Comparison of ENCODE assay signal across 25 cellular contexts in the genomic region with DNA sequence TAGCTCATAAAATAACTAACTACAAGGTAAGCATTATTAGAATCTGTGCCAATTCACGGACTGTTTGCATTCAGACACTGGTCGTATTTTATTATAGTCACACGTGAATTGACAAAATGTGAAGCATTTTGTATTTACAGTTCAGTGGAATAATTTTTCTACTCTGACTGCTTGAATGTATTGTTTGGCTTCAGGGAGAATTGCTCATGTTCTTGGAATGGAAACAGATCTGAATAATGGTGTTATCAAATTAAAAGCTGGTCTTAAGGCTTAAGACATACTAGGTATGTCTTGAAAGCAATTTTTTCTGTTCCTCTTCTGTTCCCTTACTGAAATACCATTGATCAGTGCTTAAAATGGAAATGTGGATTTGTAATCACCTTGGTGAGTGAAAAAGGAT.
DNase-seq lines count a peak whose midpoint lies in the region; ATAC-seq, FAIRE-seq and TF ChIP-seq lines count a peak whose summit lies in the region.
"Had no signal": no experiment of that assay in that cellular context is flagged by ENCODE, and none has a peak within 500 bp of the region (broad histone marks: within the 10 kb centered on the region; RNA-seq: fewer than 3 reads in every experiment).

No MANE protein-coding gene starts in this region.

- no peaks in the 10 kb centered on the region for H3K9me3 Mint-ChIP-seq in MCF 10A (ENCODE audit: unreplicated experiment)
- peaks cover 3% of the 10 kb centered on the region for H3K9me3 Mint-ChIP-seq in astrocyte (ENCODE audit: unreplicated experiment)
- peaks cover 2 to 3% of the 10 kb centered on the region in 2 donors for H3K9me3 Mint-ChIP-seq in natural killer cell
- H3K9me3 Mint-ChIP-seq: CD8-positive, alpha-beta T cell; nephron progenitor cell; T-helper 1 cell treated with Interleukin-12 subunit alpha and Interleukin-12 subunit beta and Interleukin-4 antibody, amounts not matched to agents 30 μg/mL and 1 μg/mL, for 36 hours had no signal

- TF ChIP-seq CTCF in MCF 10A (IDR thresholded peaks at IDR 0.05; ENCODE audit: unreplicated experiment) (no peak), breast epithelium (IDR thresholded peaks at IDR 0.05) (no peak), astrocyte (IDR thresholded peaks at IDR 0.05; ENCODE audit: insufficient read depth, low read depth, low read length) (no peak), fibroblast of the aortic adventitia (IDR thresholded peaks at IDR 0.05; ENCODE audit: insufficient read depth, low read length) (no peak), natural killer cell (IDR thresholded peaks at IDR 0.05) (no peak)

- no peak for ATAC-seq in natural killer cell
- ATAC-seq: activated CD8-positive, alpha-beta T cell treated with anti-CD3 and anti-CD28 coated beads, Interleukin-2, amount 10 ng/mL, durations not matched to agents 7 days and 5 days; activated T-cell treated with anti-CD3 and anti-CD28 coated beads, Interleukin-2, amount 50 U/mL, for 72 hours; CD8-positive, alpha-beta T cell had no signal

- no peaks in the 10 kb centered on the region for H3K79me2 ChIP-seq in astrocyte (ENCODE audit: insufficient read depth, low read length)

- FAIRE-seq in astrocyte (lab: Jason Lieb, UNC) = peak; percentile 93

- CTCF ChIA-PET in MCF 10A (lab: Yijun Ruan, JAX) = interaction anchor here (0.5 to 0.9 kb wide), 2 partner anchors 10 to 207 kb away, joined by 3 read pairs; no protein-coding TSS in a partner anchor

- H3K4me2 ChIP-seq in astrocyte (ENCODE audit: low read length) = peak overlapping the region; percentile 53

- H3K4me3 ChIP-seq in breast epithelium (no peak overlapping the region), astrocyte (ENCODE audit: insufficient read depth, low read depth, low read length) (no peak overlapping the region), fibroblast of the aortic adventitia (ENCODE audit: low read depth, low read length) (no peak overlapping the region)

- POLR2A ChIA-PET in MCF 10A (lab: Yijun Ruan, JAX) = interaction anchor here (0.6 to 3.5 kb wide), 6 partner anchors 12 to 197 kb away, joined by 3 to 11 read pairs (median 4); no protein-coding TSS in a partner anchor

- peak overlapping the region; percentile 78 for H3K27ac Mint-ChIP-seq in MCF 10A (ENCODE audit: low read depth, unreplicated experiment)
- H3K27ac Mint-ChIP-seq in astrocyte (ENCODE audit: unreplicated experiment) = no peak overlapping the region
- H3K27ac Mint-ChIP-seq in natural killer cell = no peak overlapping the region
- H3K27ac Mint-ChIP-seq: activated CD8-positive, alpha-beta T cell treated with anti-CD3 and anti-CD28 coated beads, Interleukin-2, amount 10 ng/mL, durations not matched to agents 7 days and 5 days; activated naive CD8-positive, alpha-beta T cell treated with anti-CD3 and anti-CD28 coated beads, Interleukin-2, amount 10 ng/mL, durations not matched to agents 7 days and 5 days; activated T-cell treated with anti-CD3 and anti-CD28 coated beads, Interleukin-2, amount 50 U/mL, for 72 hours; CD8-positive, alpha-beta T cell; immature natural killer cell; nephron progenitor cell; T-helper 1 cell treated with Interleukin-12 subunit alpha and Interleukin-12 subunit beta and Interleukin-4 antibody, amounts not matched to agents 30 μg/mL and 1 μg/mL, for 36 hours; type B pancreatic cell had no signal

- intact Hi-C loops in MCF 10A (cut with micrococcal nuclease) (loop anchor here (10.0 kb wide), 1 partner anchor 203 kb away; no protein-coding TSS in a partner anchor), breast epithelium (cut with DNase I; ENCODE audit: low total_unique reads) (no loop called here), natural killer cell (cut with micrococcal nuclease) (no loop called here)

- no peak for TF ChIP-seq POLR2A in breast epithelium (IDR thresholded peaks at IDR 0.05)

- H3K9me3 ChIP-seq in breast epithelium = peaks cover 3% of the 10 kb centered on the region in 2 donors
- H3K9me3 ChIP-seq in astrocyte (ENCODE audit: insufficient read depth, low read depth, low read length) = no peaks in the 10 kb centered on the region

- H2AFZ ChIP-seq in astrocyte (ENCODE audit: low read depth, low read length) = peak overlapping the region; percentile 7

- BruUV-seq in MCF 10A (replicated peaks; lab: Mats Ljungman, UMichigan) = no TSS peak

- no peaks in the 10 kb centered on the region for H3K36me3 Mint-ChIP-seq in MCF 10A (ENCODE audit: insufficient read depth, unreplicated experiment)
- no peaks in the 10 kb centered on the region for H3K36me3 Mint-ChIP-seq in astrocyte (ENCODE audit: low read depth, unreplicated experiment)
- no peaks in the 10 kb centered on the region for H3K36me3 Mint-ChIP-seq in natural killer cell
- H3K36me3 Mint-ChIP-seq: activated naive CD8-positive, alpha-beta T cell treated with anti-CD3 and anti-CD28 coated beads, Interleukin-2, amount 10 ng/mL, durations not matched to agents 7 days and 5 days; CD8-positive, alpha-beta T cell; immature natural killer cell had no signal

- H3K27me3 ChIP-seq in breast epithelium = no peaks in the 10 kb centered on the region
- H3K27me3 ChIP-seq in astrocyte (ENCODE audit: insufficient read depth, low read length) = no peaks in the 10 kb centered on the region

- no peaks in the 10 kb centered on the region for H3K36me3 ChIP-seq in breast epithelium
- H3K36me3 ChIP-seq in astrocyte (ENCODE audit: insufficient read depth, low read length) = no peaks in the 10 kb centered on the region
- H3K36me3 ChIP-seq: WERI-Rb-1 had no signal

- H3K4me3 Mint-ChIP-seq in MCF 10A (ENCODE audit: unreplicated experiment) (no peak overlapping the region), astrocyte (ENCODE audit: unreplicated experiment) (no peak overlapping the region), natural killer cell (no peak overlapping the region)
- H3K4me3 Mint-ChIP-seq: activated CD8-positive, alpha-beta T cell treated with anti-CD3 and anti-CD28 coated beads, Interleukin-2, amount 10 ng/mL, durations not matched to agents 7 days and 5 days; activated naive CD8-positive, alpha-beta T cell treated with anti-CD3 and anti-CD28 coated beads, Interleukin-2, amount 10 ng/mL, durations not matched to agents 7 days and 5 days; activated T-cell treated with anti-CD3 and anti-CD28 coated beads, Interleukin-2, amount 50 U/mL, for 72 hours; CD8-positive, alpha-beta T cell; immature natural killer cell; nephron progenitor cell; T-helper 1 cell treated with Interleukin-12 subunit alpha and Interleukin-12 subunit beta and Interleukin-4 antibody, amounts not matched to agents 30 μg/mL and 1 μg/mL, for 36 hours; type B pancreatic cell had no signal

- DNase-seq in MCF 10A (ENCODE audit: unreplicated experiment) (peak; percentile 23), breast epithelium (ENCODE audit: low spot score in 2 of 2) (no peak), astrocyte (ENCODE audit: low read depth) (peak; percentile 76), fibroblast of the aortic adventitia (ENCODE audit: low read depth) (peak; percentile 28), putamen (ENCODE audit: low spot score) (no peak), globus pallidus (ENCODE audit: low spot score) (no peak), AG08395 (ENCODE audit: low spot score) (no peak), natural killer cell (no peak)
- DNase-seq: activated CD8-positive, alpha-beta T cell treated with anti-CD3 and anti-CD28 coated beads, Interleukin-2, amount 10 ng/mL, durations not matched to agents 7 days and 5 days; activated naive CD8-positive, alpha-beta T cell treated with anti-CD3 and anti-CD28 coated beads, Interleukin-2, amount 10 ng/mL, durations not matched to agents 7 days and 5 days; activated T-cell treated with anti-CD3 and anti-CD28 coated beads, Interleukin-2, amount 50 U/mL, for 72 hours; CD8-positive, alpha-beta T cell; cerebellar nuclear complex; head of caudate nucleus; immature natural killer cell; Kasumi-1; NCI-H187; NCI-H446 treated with DMSO at 0.1 percent for 48 hours; nephron progenitor cell; retina; stimulated activated CD4-positive, alpha-beta T cell treated with anti-CD3 and anti-CD28 coated beads, Interleukin-15, amount 100 ng/mL, for 24 hours; stimulated activated naive CD4-positive, alpha-beta T cell treated with Interleukin-2 at 50 U/mL for 16 hours; WERI-Rb-1 had no signal

- H3K27me3 Mint-ChIP-seq in MCF 10A (ENCODE audit: insufficient read depth, unreplicated experiment) (no peaks in the 10 kb centered on the region), astrocyte (ENCODE audit: low read depth, unreplicated experiment) (no peaks in the 10 kb centered on the region), natural killer cell (ENCODE audit: low read depth in 2 of 2) (no peaks in the 10 kb centered on the region)
- H3K27me3 Mint-ChIP-seq: type B pancreatic cell had no signal

- H3K27ac ChIP-seq in breast epithelium (no peak overlapping the region), astrocyte (ENCODE audit: low read depth, low read length) (peak overlapping the region; percentile 10)
- H3K27ac ChIP-seq: WERI-Rb-1 had no signal

- H4K20me1 ChIP-seq in astrocyte (ENCODE audit: insufficient read depth, low read length) = no peaks in the 10 kb centered on the region

- H3K4me1 Mint-ChIP-seq in MCF 10A (ENCODE audit: insufficient read depth, unreplicated experiment) (peaks cover 38% of the 10 kb centered on the region), astrocyte (ENCODE audit: low read depth, unreplicated experiment) (peaks cover 31% of the 10 kb centered on the region), natural killer cell (no peaks in the 10 kb centered on the region)
- H3K4me1 Mint-ChIP-seq: immature natural killer cell had no signal

- H3K4me1 ChIP-seq in breast epithelium (no peaks in the 10 kb centered on the region), astrocyte (ENCODE audit: insufficient read depth, low read length) (peaks cover 19% of the 10 kb centered on the region)

- H3K9ac ChIP-seq in astrocyte (ENCODE audit: low read length) = peak overlapping the region; percentile 5

Comparison
In these comparisons a context has a peak if more than half of its experiments do, and no peak if none do; other contexts are left out.
1. DNase-seq: peak in MCF 10A (single experiment), astrocyte (single experiment) and fibroblast of the aortic adventitia (single experiment); none in breast epithelium (0 of 2), putamen (single experiment), globus pallidus (single experiment), AG08395 (single experiment) and natural killer cell (single experiment).